Comparison of ENCODE assay signal across 8 cellular contexts in the genomic region with DNA sequence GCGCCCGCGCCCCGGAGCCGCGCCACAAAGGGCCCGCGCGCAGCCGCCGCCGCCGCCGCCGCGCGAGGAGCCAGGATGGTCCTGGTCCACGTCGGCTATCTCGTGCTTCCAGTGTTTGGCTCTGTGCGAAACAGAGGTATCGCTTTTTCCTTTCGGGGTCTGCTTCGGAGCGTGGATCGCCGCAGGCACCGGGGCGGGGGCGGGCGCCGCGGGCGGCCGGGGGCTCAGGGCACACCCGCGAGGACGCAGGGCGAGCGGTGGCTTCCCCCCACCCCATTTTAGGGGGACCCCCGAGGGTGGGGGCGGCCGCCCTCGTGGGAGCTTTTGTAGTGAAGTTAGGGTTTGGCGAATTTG.
DNase-seq lines count a peak whose midpoint lies in the region; ATAC-seq and TF ChIP-seq lines count a peak whose summit lies in the region.

No MANE protein-coding gene starts in this region.

- H3K9me3 ChIP-seq in SJCRH30 (replicated peaks) = no peaks in the 10 kb centered on the region
- no peaks in the 10 kb centered on the region for H3K9me3 ChIP-seq in sigmoid colon

- TF ChIP-seq POLR2A in sigmoid colon (IDR thresholded peaks at IDR 0.05) = no peak

- DNase-seq in SJCRH30 (peak in 1 of 2 experiments; percentile 14), foreskin keratinocyte (no peak), sigmoid colon (peak; percentile 50), NCI-H345 treated with DMSO at 0.1 percent for 48 hours (lab: John Stamatoyannopoulos, UW; ENCODE audit: unreplicated experiment) (no peak), cortex of kidney (lab: John Stamatoyannopoulos, UW) (no peak)
- no peak for DNase-seq in stimulated activated naive CD4-positive, alpha-beta T cell treated with Interleukin-2 at 50 U/mL for 16 hours (lab: John Stamatoyannopoulos, UW)

- TF ChIP-seq EP300 in sigmoid colon (IDR thresholded peaks at IDR 0.05) = no peak

- TF ChIP-seq CTCF in foreskin keratinocyte (conservative IDR thresholded peaks at IDR 0.05) (no peak), sigmoid colon (IDR thresholded peaks at IDR 0.05) (no peak)

- peak overlapping the region; percentile 57 for H3K27ac ChIP-seq in SJCRH30
- no peak overlapping the region for H3K27ac ChIP-seq in foreskin keratinocyte
- H3K27ac ChIP-seq in sigmoid colon = peak overlapping the region in 2 of 4 donors; percentile 63 to 66

- peaks cover 24% of the 10 kb centered on the region for H3K4me1 ChIP-seq in SJCRH30
- H3K4me1 ChIP-seq in foreskin keratinocyte = peaks cover 9% of the 10 kb centered on the region
- peaks cover 0 to 45% (median 32%) of the 10 kb centered on the region in 4 donors for H3K4me1 ChIP-seq in sigmoid colon

- ATAC-seq in GM18511 (IDR thresholded peaks at IDR 0.05; ENCODE audit: unreplicated experiment) (peak; percentile 27), foreskin keratinocyte (peak; percentile 50), GM18520 (IDR thresholded peaks at IDR 0.05; ENCODE audit: unreplicated experiment) (no peak)

- H3K36me3 ChIP-seq in SJCRH30 (no peaks in the 10 kb centered on the region), sigmoid colon (no peaks in the 10 kb centered on the region)

- peak overlapping the region; percentile 83 for H3K4me3 ChIP-seq in SJCRH30
- peak overlapping the region; percentile 38 to 72 (median 63) for H3K4me3 ChIP-seq in sigmoid colon

- WGBS in sigmoid colon, 2 donors = 1 to 2% methylated on average over 45 of the region's 45 CpGs

- intact Hi-C loops in sigmoid colon (cut with DNase I) = no loop called here

- no peaks in the 10 kb centered on the region for H3K27me3 ChIP-seq in SJCRH30
- no peaks in the 10 kb centered on the region for H3K27me3 ChIP-seq in foreskin keratinocyte
- peaks cover 0 to 5% (median 5%) of the 10 kb centered on the region in 3 donors for H3K27me3 ChIP-seq in sigmoid colon
